In genomic region chr4:87422104-87423052, GRCh38 we compare ENCODE assay signal across 8 cellular contexts. TPM values are rescaled to one million over a fixed set of nuclear protein-coding genes. Genes with fewer than 3 reads are reported as not detected.
DNase-seq lines count a peak whose midpoint lies in the region; ATAC-seq lines count a peak whose summit lies in the region.

Gene NUDT9 (plus strand): TSS chr4:87422573. CDS start chr4:87422906, 333 bp downstream.

- ATAC-seq in GM19468 (IDR thresholded peaks at IDR 0.05; ENCODE audit: extremely low read depth, unreplicated experiment): peak; percentile 76

- DNase-seq in COLO668 (lab: John Stamatoyannopoulos, UW; ENCODE audit: unreplicated experiment): peak; percentile 94
- peak; percentile 81 for DNase-seq in HS-5 (ENCODE audit: low read depth)
- peak; percentile 48 for DNase-seq in NK-92 treated with Interleukin-12 subunit alpha and Interleukin-12 subunit beta, amount 100 ng/mL, for 24 hours (lab: John Stamatoyannopoulos, UW)
- peak; percentile 93 for DNase-seq in activated CD8-positive, alpha-beta memory T cell treated with anti-CD3 and anti-CD28 coated beads for 24 hours
- DNase-seq in effector CD8-positive, alpha-beta T cell (lab: John Stamatoyannopoulos, UW): peak; percentile 79
- peak; percentile 94 for DNase-seq in lung microvascular endothelial cell (ENCODE audit: low read depth in 2 of 2)
- peak; percentile 67 to 78 (median 77) for DNase-seq in stimulated activated CD4-positive, alpha-beta T cell treated with anti-CD3 and anti-CD28 coated beads, TNF-alpha, amount 100 ng/mL, for 48 hours (ENCODE audit: low read depth in 3 of 3)

RNA-seq across cellular contexts. Expression of gene NUDT9, which starts in this region (rescaled TPM):
- total RNA-seq in lung microvascular endothelial cell: 10.9 and 14.1 TPM in 2 replicates

Comparison
In these comparisons a context has a peak if more than half of its experiments do, and no peak if none do; other contexts are left out.
1. Peak in every context shown above with its lines: DNase-seq and ATAC-seq.